8 cellular contexts compared by ENCODE assay signal in genomic region chr14:76904740-76905569, GRCh38.
A peak's percentile ranks its signal among the peaks of the same experiment; 100 is the strongest.
DNase-seq lines count a peak whose midpoint lies in the region; ATAC-seq and TF ChIP-seq lines count a peak whose summit lies in the region.

No MANE protein-coding gene starts in this region.

- H3K36me3 ChIP-seq in right atrium auricular region, result no peaks in the 10 kb centered on the region

- H3K27ac ChIP-seq in right atrium auricular region, result peak overlapping the region; percentile 64 to 70

- H3K27ac Mint-ChIP-seq in activated naive CD4-positive, alpha-beta T cell treated with anti-CD3 and anti-CD28 coated beads, Interleukin-2, amount 10 ng/mL, durations not matched to agents 7 days and 5 days, result peak overlapping the region; percentile 53

- H3K4me3 ChIP-seq in AG04449 (ENCODE audit: low read depth, low read length), result no peak overlapping the region; the same call in none of the 2 replicates
- H3K4me3 ChIP-seq in right atrium auricular region, result no peak overlapping the region

- TF ChIP-seq CTCF in AG04449 (IDR thresholded peaks at IDR 0.05; ENCODE audit: insufficient read depth, low read length, missing control alignments), result no peak
- TF ChIP-seq CTCF in right atrium auricular region (IDR thresholded peaks at IDR 0.05), result no peak

- peaks cover 8% of the 10 kb centered on the region for H3K36me3 Mint-ChIP-seq in activated naive CD4-positive, alpha-beta T cell treated with anti-CD3 and anti-CD28 coated beads, Interleukin-2, amount 10 ng/mL, durations not matched to agents 7 days and 5 days

- H3K4me1 ChIP-seq in right atrium auricular region, result peaks cover 0 to 26% of the 10 kb centered on the region in 2 donors

- peaks cover 32% of the 10 kb centered on the region for H3K27me3 Mint-ChIP-seq in activated naive CD4-positive, alpha-beta T cell treated with anti-CD3 and anti-CD28 coated beads, Interleukin-2, amount 10 ng/mL, durations not matched to agents 7 days and 5 days

- H3K4me3 Mint-ChIP-seq in activated naive CD4-positive, alpha-beta T cell treated with anti-CD3 and anti-CD28 coated beads, Interleukin-2, amount 10 ng/mL, durations not matched to agents 7 days and 5 days, result no peak overlapping the region

- ATAC-seq in GM18907 (IDR thresholded peaks at IDR 0.05; ENCODE audit: unreplicated experiment), result peak; percentile 84
- ATAC-seq in HG03442 (IDR thresholded peaks at IDR 0.05; ENCODE audit: unreplicated experiment), result peak; percentile 69

- H3K9me3 Mint-ChIP-seq in activated naive CD4-positive, alpha-beta T cell treated with anti-CD3 and anti-CD28 coated beads, Interleukin-2, amount 10 ng/mL, durations not matched to agents 7 days and 5 days, result peaks cover 6% of the 10 kb centered on the region

- POLR2A ChIA-PET in AG04449 (lab: Yijun Ruan, JAX), result interaction anchor here (0.6 to 1.7 kb wide), 4 partner anchors 14 to 165 kb away, joined by 3 to 21 read pairs (median 5); no protein-coding TSS in a partner anchor

- CTCF ChIA-PET in AG04449 (lab: Yijun Ruan, JAX), result interaction anchor here (1.1 to 27.8 kb wide), 13 partner anchors 8 to 190 kb away, joined by 3 to 1142 read pairs (median 7); no protein-coding TSS in a partner anchor
- CTCF ChIA-PET in activated naive CD4-positive, alpha-beta T cell treated with anti-CD3 and anti-CD28 coated beads, Interleukin-2, amount 10 ng/mL, durations not matched to agents 7 days and 5 days (lab: Charles Lee), result interaction anchor here (1.1 to 2.0 kb wide), 5 partner anchors 9 to 165 kb away, joined by 3 to 14 read pairs (median 8); no protein-coding TSS in a partner anchor

- peaks cover 43% of the 10 kb centered on the region for H3K4me1 Mint-ChIP-seq in activated naive CD4-positive, alpha-beta T cell treated with anti-CD3 and anti-CD28 coated beads, Interleukin-2, amount 10 ng/mL, durations not matched to agents 7 days and 5 days

- H3K9me3 ChIP-seq in right atrium auricular region, result no peaks in the 10 kb centered on the region

- peak; percentile 92 for DNase-seq in AG04449 (ENCODE audit: low read depth, low spot score)
- peak; percentile 93 for DNase-seq in RPMI8226
- peak; percentile 67 for DNase-seq in activated naive CD4-positive, alpha-beta T cell treated with anti-CD3 and anti-CD28 coated beads, Interleukin-2, amount 10 ng/mL, durations not matched to agents 7 days and 5 days
- peak; percentile 86 for DNase-seq in right atrium auricular region (ENCODE audit: low spot score)
- peak; percentile 81 for DNase-seq in stimulated activated CD4-positive, alpha-beta T cell treated with anti-CD3 and anti-CD28 coated beads, Interleukin-15, amount 100 ng/mL, for 24 hours
- DNase-seq in NCI-H1048 (lab: John Stamatoyannopoulos, UW), result no peak

- H3K27me3 ChIP-seq in right atrium auricular region, result no peaks in the 10 kb centered on the region
